18 cellular contexts compared by ENCODE assay signal in the genomic region with DNA sequence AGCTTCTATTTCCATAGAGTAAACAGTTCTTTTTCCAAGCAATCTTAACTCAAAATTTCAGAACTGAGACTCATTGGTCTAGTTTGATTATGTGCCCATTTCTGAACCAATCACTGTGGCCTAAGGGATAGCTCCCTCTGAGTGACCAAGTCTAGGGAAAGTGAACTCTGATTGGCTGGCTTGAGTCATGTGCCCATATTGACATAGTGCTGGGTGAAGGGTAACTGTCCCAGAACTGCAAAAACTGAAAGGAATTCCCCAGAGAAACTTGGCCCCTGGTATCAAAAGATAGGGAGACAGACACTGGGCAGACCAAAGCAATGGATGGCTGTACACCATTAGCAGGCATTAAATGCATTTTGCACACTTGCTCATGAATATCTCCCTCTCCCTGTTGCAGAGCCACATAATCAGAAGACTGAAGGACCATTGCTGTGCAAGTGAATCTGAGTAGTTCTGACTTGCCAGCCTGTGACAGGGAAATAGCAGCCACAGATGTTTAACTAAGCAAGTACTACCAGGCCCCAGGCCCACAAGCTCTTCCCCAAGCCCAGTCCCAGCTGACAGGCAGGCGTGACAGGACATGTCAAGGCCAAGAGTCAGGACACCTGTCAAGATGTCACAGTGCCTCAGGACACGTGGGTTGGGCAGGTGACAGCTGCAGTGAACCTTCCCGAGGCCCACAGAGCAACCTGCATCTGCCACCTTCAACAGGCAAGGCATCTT.
DNase-seq lines count a peak whose midpoint lies in the region; ATAC-seq, FAIRE-seq and TF ChIP-seq lines count a peak whose summit lies in the region.
"Had no signal": no experiment of that assay in that cellular context is flagged by ENCODE, and none has a peak within 500 bp of the region (broad histone marks: within the 10 kb centered on the region; RNA-seq: fewer than 3 reads in every experiment).

No MANE protein-coding gene starts in this region.

- no peaks in the 10 kb centered on the region for H3K79me1 ChIP-seq in IMR-90 (ENCODE audit: low read depth in 1 of 2, low read length in 2 of 2)

- H4K91ac ChIP-seq in IMR-90 (ENCODE audit: insufficient read depth, low read depth, low read length): peak overlapping the region; percentile 38; the same call in 1 of the 2 replicates

- TF ChIP-seq RAD21 in IMR-90 (IDR thresholded peaks at IDR 0.05; ENCODE audit: low read length): no peak

- H4K5ac ChIP-seq in IMR-90 (ENCODE audit: low read depth, low read length): no peak overlapping the region

- H2AFZ ChIP-seq in IMR-90 (replicated peaks; ENCODE audit: low read length, poor library complexity): peak overlapping the region; percentile 44

- H2AK5ac ChIP-seq in IMR-90 (ENCODE audit: low read depth, low read length): peak overlapping the region; percentile 5; the same call in 1 of the 2 replicates

- H2BK15ac ChIP-seq in IMR-90 (ENCODE audit: low read depth, low read length): no peak overlapping the region

- H4K20me1 ChIP-seq in IMR-90 (ENCODE audit: insufficient read depth, low read length): no peaks in the 10 kb centered on the region

- no peak overlapping the region for H2AK9ac ChIP-seq in IMR-90 (replicated peaks; ENCODE audit: low read depth, low read length, poor library complexity)

- BruUV-seq in IMR-90 (replicated peaks; lab: Mats Ljungman, UMichigan): no TSS peak

- ATAC-seq in GM18502 (IDR thresholded peaks at IDR 0.05; ENCODE audit: poor library complexity, unreplicated experiment) (peak; percentile 31), GM19455 (IDR thresholded peaks at IDR 0.05; ENCODE audit: unreplicated experiment) (peak; percentile 54), IMR-90 (ENCODE audit: low read depth) (no peak)
- ATAC-seq: right lobe of liver had no signal

- H4K8ac ChIP-seq in IMR-90 (ENCODE audit: low read depth in 2 of 2, low read length in 2 of 2): no peak overlapping the region

- TF ChIP-seq POLR2A in IMR-90 (IDR thresholded peaks at IDR 0.05; ENCODE audit: low read depth, low read length): no peak

- H3K27me3 ChIP-seq in IMR-90 (ENCODE audit: control insufficient read depth, insufficient read depth, low read length) (no peaks in the 10 kb centered on the region), bronchial epithelial cell (ENCODE audit: control insufficient read depth, insufficient read depth, low read length) (no peaks in the 10 kb centered on the region)
- H3K27me3 ChIP-seq: ascending aorta, right lobe of liver had no signal

- no peak overlapping the region for H3K18ac ChIP-seq in IMR-90 (ENCODE audit: low read depth, low read length)

- H3K4me3 ChIP-seq in IMR-90 (ENCODE audit: insufficient read depth, low read depth, low read length) (no peak overlapping the region), bronchial epithelial cell (ENCODE audit: low read depth, low read length) (no peak overlapping the region)
- H3K4me3 ChIP-seq: ascending aorta, lung, right lobe of liver, SK-N-MC had no signal

- H3K9ac ChIP-seq in IMR-90 (ENCODE audit: low read depth, low read length): no peak overlapping the region

- no peak overlapping the region for H3K14ac ChIP-seq in IMR-90 (replicated peaks; ENCODE audit: low read depth, low read length)

- H3K4me2 ChIP-seq in IMR-90 (ENCODE audit: low read depth, low read length): no peak overlapping the region

- peaks cover 7% of the 10 kb centered on the region; the same call in 1 of the 2 replicates for H3K9me1 ChIP-seq in IMR-90 (ENCODE audit: insufficient read depth, low read length)

- H2BK120ac ChIP-seq in IMR-90 (ENCODE audit: low read depth, low read length): no peak overlapping the region

- CTCF ChIA-PET in IMR-90 (lab: Yijun Ruan, JAX): no interaction called here

- H3K23ac ChIP-seq in IMR-90 (ENCODE audit: low read depth, low read length): no peak overlapping the region

- peaks cover 7% of the 10 kb centered on the region; the same call in 1 of the 2 replicates for H3K4me1 ChIP-seq in IMR-90 (ENCODE audit: control insufficient read depth, insufficient read depth, low read length)
- H3K4me1 ChIP-seq: ascending aorta, right lobe of liver had no signal

- no peak overlapping the region for H2BK5ac ChIP-seq in IMR-90 (ENCODE audit: low read depth, low read length, poor library complexity, severe bottlenecking)

- DNase-seq in IMR-90 (no peak), bronchial epithelial cell (ENCODE audit: low read depth) (peak; percentile 21), medulla oblongata (ENCODE audit: extremely low spot score) (no peak), DMS153 treated with DMSO at 0.1 percent for 48 hours (lab: John Stamatoyannopoulos, UW; ENCODE audit: unreplicated experiment) (no peak), CD1c-positive myeloid dendritic cell (ENCODE audit: extremely low spot score) (no peak)
- DNase-seq in stimulated activated CD8-positive, alpha-beta memory T cell treated with anti-CD3 and anti-CD28 coated beads, Interleukin-4, amount 100 ng/mL, for 48 hours: no peak
- DNase-seq: activated CD8-positive, alpha-beta memory T cell treated with anti-CD3 and anti-CD28 coated beads for 24 hours; activated effector memory CD4-positive, alpha-beta T cell treated with anti-CD3 and anti-CD28 coated beads, Interleukin-2, amount 50 U/mL, for 16 hours; DMS79; foreskin fibroblast; right lobe of liver; stimulated activated CD4-positive, alpha-beta T cell treated with anti-CD3 and anti-CD28 coated beads, Interleukin-4, amount 100 ng/mL, for 1 hour had no signal

- dilution Hi-C loops in IMR-90 (cut with HindIII; ENCODE audit: low sequenced_read_pairs, unreplicated experiment): no loop called here

- intact Hi-C loops in IMR-90 (cut with micrococcal nuclease): no loop called here

- H3K36me3 ChIP-seq in IMR-90 (ENCODE audit: control insufficient read depth, insufficient read depth, low read length) (no peaks in the 10 kb centered on the region), bronchial epithelial cell (ENCODE audit: control insufficient read depth, insufficient read depth, low read length) (no peaks in the 10 kb centered on the region)
- H3K36me3 ChIP-seq: ascending aorta, right lobe of liver had no signal

- in situ Hi-C loops in IMR-90 (cut with MboI; ENCODE audit: low sequenced_read_pairs): no loop called here

- FAIRE-seq in bronchial epithelial cell (lab: Jason Lieb, UNC): no peak
- FAIRE-seq: urothelium cell line had no signal

- WGBS in IMR-90 (ENCODE audit: extremely low coverage in 2 of 2, insufficient read length in 1 of 2), 2 experiments: 58% methylated on average over 2 of the region's 3 CpGs; no CpG with 5 or more reads in 1 of the 2 experiments

- TF ChIP-seq CTCF in IMR-90 (conservative IDR thresholded peaks at IDR 0.05; ENCODE audit: low read depth, low read length) (no peak), bronchial epithelial cell (IDR thresholded peaks at IDR 0.05; ENCODE audit: insufficient read depth, low read length, severe bottlenecking) (no peak)

- peak overlapping the region; percentile 17; the same call in 1 of the 2 replicates for H2BK20ac ChIP-seq in IMR-90 (ENCODE audit: low read depth, low read length)

- no peak overlapping the region for H3K27ac ChIP-seq in IMR-90 (ENCODE audit: insufficient read depth, low read length)
- H3K27ac ChIP-seq: ascending aorta, right lobe of liver, SK-N-MC had no signal

- POLR2A ChIA-PET in IMR-90 (lab: Charles Lee; ENCODE audit: unreplicated experiment): no interaction called here

- no peaks in the 10 kb centered on the region for H3K9me3 ChIP-seq in IMR-90 (ENCODE audit: control insufficient read depth, insufficient read depth, low read length)
- H3K9me3 ChIP-seq: ascending aorta, right lobe of liver had no signal

- H3K56ac ChIP-seq in IMR-90 (ENCODE audit: extremely low read depth, insufficient read depth, low read length): no peak overlapping the region

- no peak overlapping the region for H3K4ac ChIP-seq in IMR-90 (ENCODE audit: low read depth, low read length)

TF ChIP-seq in IMR-90, 13 proteins besides CTCF, POLR2A, EP300 and RAD21:
- TF ChIP-seq, protein P1, sequence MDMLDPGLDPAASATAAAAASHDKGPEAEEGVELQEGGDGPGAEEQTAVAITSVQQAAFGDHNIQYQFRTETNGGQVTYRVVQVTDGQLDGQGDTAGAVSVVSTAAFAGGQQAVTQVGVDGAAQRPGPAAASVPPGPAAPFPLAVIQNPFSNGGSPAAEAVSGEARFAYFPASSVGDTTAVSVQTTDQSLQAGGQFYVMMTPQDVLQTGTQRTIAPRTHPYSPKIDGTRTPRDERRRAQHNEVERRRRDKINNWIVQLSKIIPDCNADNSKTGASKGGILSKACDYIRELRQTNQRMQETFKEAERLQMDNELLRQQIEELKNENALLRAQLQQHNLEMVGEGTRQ (IDR thresholded peaks at IDR 0.05; ENCODE audit: low read depth, low read length): peak; percentile 62; the same call in 1 of the 2 replicates
- TF ChIP-seq CEBPB (IDR thresholded peaks at IDR 0.05; ENCODE audit: low read depth, low read length): no peak
TF ChIP-seq in IMR-90: peak in this region for 1.
